In genomic region chr15:84844964-84845363, GRCh38 we compare ENCODE assay signal across 1 cellular context.
TF ChIP-seq lines count a peak whose summit lies in the region.

No MANE protein-coding gene starts in this region.

TF ChIP-seq in HepG2, 621 proteins besides CTCF, POLR2A, EP300 and RAD21 (continued from another document and continues in another):
- TF ChIP-seq ZBTB37 (CRISPR knock-in tag; IDR thresholded peaks at IDR 0.05) (no peak), PHF8 (CRISPR knock-in tag; IDR thresholded peaks at IDR 0.05) (no peak), ZNF20 (CRISPR knock-in tag; IDR thresholded peaks at IDR 0.05) (no peak), SP4 (CRISPR knock-in tag; IDR thresholded peaks at IDR 0.05) (no peak), CEBPG (CRISPR knock-in tag; IDR thresholded peaks at IDR 0.05) (no peak), ZNF143 (CRISPR knock-in tag; IDR thresholded peaks at IDR 0.05) (no peak), BRCA1 (CRISPR knock-in tag; IDR thresholded peaks at IDR 0.05) (no peak), MAFK (conservative IDR thresholded peaks at IDR 0.05 in 1 of 2, IDR thresholded peaks at IDR 0.05 in 1 of 2; ENCODE audit: low read length in 2 of 2) (no peak), ZNF33A (CRISPR knock-in tag; IDR thresholded peaks at IDR 0.05; ENCODE audit: borderline replicate concordance) (no peak), ZNF839 (CRISPR knock-in tag; IDR thresholded peaks at IDR 0.05; ENCODE audit: borderline replicate concordance) (no peak), AGO1 (IDR thresholded peaks at IDR 0.05; ENCODE audit: low read depth, low read length, poor library complexity, severe bottlenecking) (no peak), ZNF292 (CRISPR knock-in tag; IDR thresholded peaks at IDR 0.05; ENCODE audit: borderline replicate concordance, low read depth) (no peak), HNRNPUL1 (IDR thresholded peaks at IDR 0.05; ENCODE audit: low read depth, low read length) (no peak), REXO4 (CRISPR knock-in tag; IDR thresholded peaks at IDR 0.05; ENCODE audit: borderline replicate concordance) (no peak), PRPF4 (IDR thresholded peaks at IDR 0.05; ENCODE audit: low read depth, low read length, poor library complexity, severe bottlenecking) (no peak), TFDP2 (CRISPR knock-in tag; IDR thresholded peaks at IDR 0.05) (no peak), SALL1 (CRISPR knock-in tag; IDR thresholded peaks at IDR 0.05) (no peak), SAP130 (CRISPR knock-in tag; IDR thresholded peaks at IDR 0.05; ENCODE audit: low read depth) (peak; percentile 67), NR1H2 (CRISPR knock-in tag; IDR thresholded peaks at IDR 0.05; ENCODE audit: borderline replicate concordance, low read depth) (no peak), SRF (IDR thresholded peaks at IDR 0.05; ENCODE audit: low read depth, low read length) (no peak), ZKSCAN5 (CRISPR knock-in tag; IDR thresholded peaks at IDR 0.05) (no peak), SP1 (IDR thresholded peaks at IDR 0.05) (no peak), SP1 (CRISPR knock-in tag; IDR thresholded peaks at IDR 0.05) (no peak), FOXA3 (CRISPR knock-in tag; IDR thresholded peaks at IDR 0.05) (peak; percentile 87), ZFYVE20 (CRISPR knock-in tag; IDR thresholded peaks at IDR 0.05; ENCODE audit: borderline replicate concordance, low read depth) (no peak), ZBTB34 (CRISPR knock-in tag; IDR thresholded peaks at IDR 0.05) (no peak), MTA1 (CRISPR knock-in tag; IDR thresholded peaks at IDR 0.05; ENCODE audit: borderline replicate concordance) (no peak), RBAK (CRISPR knock-in tag; IDR thresholded peaks at IDR 0.05) (no peak), GATAD2A (CRISPR knock-in tag; IDR thresholded peaks at IDR 0.05) (peak; percentile 72), SP2 (CRISPR knock-in tag; IDR thresholded peaks at IDR 0.05) (no peak), ZBTB33 (CRISPR knock-in tag; IDR thresholded peaks at IDR 0.05) (no peak), ZBTB7A (CRISPR knock-in tag; IDR thresholded peaks at IDR 0.05) (no peak), TEAD3 (CRISPR knock-in tag; optimal IDR thresholded peaks at IDR 0.05; ENCODE audit: borderline replicate concordance) (peak; percentile 51), ZNF274 (CRISPR knock-in tag; IDR thresholded peaks at IDR 0.05) (no peak), ZNF350 (CRISPR knock-in tag; IDR thresholded peaks at IDR 0.05; ENCODE audit: borderline replicate concordance, low read depth) (no peak), MBD4 (IDR thresholded peaks at IDR 0.05; ENCODE audit: borderline replicate concordance, low read length) (no peak), ZNF557 (CRISPR knock-in tag; IDR thresholded peaks at IDR 0.05) (no peak), ZNF558 (CRISPR knock-in tag; IDR thresholded peaks at IDR 0.05; ENCODE audit: borderline replicate concordance) (no peak), THAP9 (CRISPR knock-in tag; IDR thresholded peaks at IDR 0.05; ENCODE audit: borderline replicate concordance) (no peak), HNF4G (IDR thresholded peaks at IDR 0.05; ENCODE audit: borderline replicate concordance, low read depth, low read length) (no peak), HNF4G (CRISPR knock-in tag; IDR thresholded peaks at IDR 0.05; ENCODE audit: borderline replicate concordance, low read depth) (no peak), ZNF710 (CRISPR knock-in tag; IDR thresholded peaks at IDR 0.05; ENCODE audit: borderline replicate concordance) (no peak), ATF6 (CRISPR knock-in tag; conservative IDR thresholded peaks at IDR 0.05) (no peak), KLF13 (CRISPR knock-in tag; IDR thresholded peaks at IDR 0.05) (no peak), CBX1 (IDR thresholded peaks at IDR 0.05; ENCODE audit: low read depth) (no peak), ZNF136 (CRISPR knock-in tag; IDR thresholded peaks at IDR 0.05; ENCODE audit: low read depth) (no peak), ATRX (CRISPR knock-in tag; IDR thresholded peaks at IDR 0.05; ENCODE audit: borderline replicate concordance) (no peak), ZNF564 (CRISPR knock-in tag; IDR thresholded peaks at IDR 0.05) (no peak), MAFF (IDR thresholded peaks at IDR 0.05; ENCODE audit: low read depth, low read length) (no peak), ZNF576 (CRISPR knock-in tag; IDR thresholded peaks at IDR 0.05) (no peak), ZNF609 (CRISPR knock-in tag; IDR thresholded peaks at IDR 0.05; ENCODE audit: borderline replicate concordance) (no peak)
